23 cellular contexts compared by ENCODE assay signal in genomic region chr7:147894271-147894670, GRCh38.
A peak's percentile ranks its signal among the peaks of the same experiment; 100 is the strongest.
DNase-seq lines count a peak whose midpoint lies in the region; ATAC-seq and TF ChIP-seq lines count a peak whose summit lies in the region.
"Had no signal": no experiment of that assay in that cellular context is flagged by ENCODE, and none has a peak within 500 bp of the region (broad histone marks: within the 10 kb centered on the region; RNA-seq: fewer than 3 reads in every experiment).

No MANE protein-coding gene starts in this region.

- H3K4me1 ChIP-seq in left lung (no peaks in the 10 kb centered on the region), ascending aorta (no peaks in the 10 kb centered on the region)
- H3K4me1 ChIP-seq: gastrocnemius medialis, right atrium auricular region had no signal

- H3K9me3 ChIP-seq in left lung: no peaks in the 10 kb centered on the region
- H3K9me3 ChIP-seq in ascending aorta: no peaks in the 10 kb centered on the region
- H3K9me3 ChIP-seq: gastrocnemius medialis, neutrophil, right atrium auricular region, thoracic aorta had no signal

- H3K27me3 ChIP-seq in H7 (ENCODE audit: control insufficient read depth, insufficient read depth, low read length) (no peaks in the 10 kb centered on the region), left lung (no peaks in the 10 kb centered on the region), ascending aorta (no peaks in the 10 kb centered on the region)
- H3K27me3 ChIP-seq: gastrocnemius medialis, neutrophil, right atrium auricular region had no signal

- H3K4me3 ChIP-seq in H7 (ENCODE audit: insufficient read depth, low read depth, low read length): no peak overlapping the region
- H3K4me3 ChIP-seq in left lung: no peak overlapping the region
- no peak overlapping the region for H3K4me3 ChIP-seq in ascending aorta
- H3K4me3 ChIP-seq: gastrocnemius medialis, right atrium auricular region, thoracic aorta had no signal

- DNase-seq in ACHN (peak; percentile 64), H7 (peak; percentile 24), left lung (no peak), HK-2 (ENCODE audit: unreplicated experiment) (no peak), amniotic stem cell (lab: John Stamatoyannopoulos, UW) (no peak), ascending aorta (ENCODE audit: low spot score in 2 of 2) (no peak)
- DNase-seq: activated CD4-positive, alpha-beta T cell treated with anti-CD3 and anti-CD28 coated beads, Interleukin-2, amount 50 U/mL, for 1 hour; activated CD8-positive, alpha-beta memory T cell treated with anti-CD3 and anti-CD28 coated beads, Interleukin-2, amount 50 U/mL, for 4 hours; erythroblast; gastrocnemius medialis; GOT3; IMR-90; left ventricle myocardium superior; NCI-H1694; NCI-H446; stimulated activated CD4-positive, alpha-beta T cell treated with anti-CD3 and anti-CD28 coated beads, Interleukin-15, amount 100 ng/mL, for 24 hours; SW 1271 had no signal

- no peak for TF ChIP-seq CTCF in left lung (IDR thresholded peaks at IDR 0.05)
- no peak for TF ChIP-seq CTCF in ascending aorta (IDR thresholded peaks at IDR 0.05)

- intact Hi-C loops in left lung (cut with DNase I): no loop called here
- intact Hi-C loops in ascending aorta (cut with DNase I): no loop called here

- ATAC-seq in SK-N-SH treated with all-trans-retinoic acid at 6 μM for 48 hours: peak; percentile 90
- peak; percentile 43 for ATAC-seq in left lung
- ATAC-seq in HG02884 (IDR thresholded peaks at IDR 0.05; ENCODE audit: unreplicated experiment): no peak
- ATAC-seq: gastrocnemius medialis; left ventricle myocardium superior; stimulated activated effector memory CD8-positive, alpha-beta T cell treated with anti-CD3 and anti-CD28 coated beads, Interleukin-12 subunit alpha, Interleukin-12 subunit beta, amount 100 ng/mL, for 72 hours had no signal

- H3K36me3 ChIP-seq in H7 (replicated peaks; ENCODE audit: control insufficient read depth, insufficient read depth, low read length) (no peaks in the 10 kb centered on the region), left lung (no peaks in the 10 kb centered on the region), ascending aorta (no peaks in the 10 kb centered on the region)
- H3K36me3 ChIP-seq: gastrocnemius medialis, neutrophil, right atrium auricular region, thoracic aorta had no signal

- no peak overlapping the region for H3K27ac ChIP-seq in left lung
- H3K27ac ChIP-seq in ascending aorta: no peak overlapping the region
- H3K27ac ChIP-seq: gastrocnemius medialis, neutrophil, right atrium auricular region, thoracic aorta had no signal

- in situ Hi-C loops in ACHN (cut with HindIII; ENCODE audit: low pct_ligation_motif_present, low pct_unique_long_range_greater_than_20kb, low sequenced_read_pairs): no loop called here

TF ChIP-seq in SK-N-SH treated with all-trans-retinoic acid at 6 μM for 48 hours, 23 proteins besides CTCF, POLR2A, EP300 and RAD21:
- TF ChIP-seq ISL1 (CRISPR knock-in tag; IDR thresholded peaks at IDR 0.05) (0 out of 2 replicates have a peak, but pooled peaks have one; percentile 32), ZNF565 (CRISPR knock-in tag; conservative IDR thresholded peaks at IDR 0.05; ENCODE audit: low read depth) (no peak)

Comparison
In these comparisons a context has a peak if more than half of its experiments do, and no peak if none do; other contexts are left out.
1. DNase-seq: peak in ACHN (single experiment) and H7 (single experiment); none in left lung (0 of 2), HK-2 (single experiment), amniotic stem cell (single experiment) and ascending aorta (0 of 2).